ENCODE assay signal across 1 cellular context in genomic region chr7:73612598-73613269, GRCh38.
TF ChIP-seq lines count a peak whose summit lies in the region.

No MANE protein-coding gene starts in this region.

TF ChIP-seq in HepG2, 621 proteins besides CTCF, POLR2A, EP300 and RAD21 (continued from another document and continues in another):
- no peak for TF ChIP-seq PCBP2 (optimal IDR thresholded peaks at IDR 0.05; ENCODE audit: low read depth, low read length, poor library complexity, severe bottlenecking)
- TF ChIP-seq LRRFIP1 (CRISPR knock-in tag; conservative IDR thresholded peaks at IDR 0.05) = no peak
- TF ChIP-seq HNF4G (IDR thresholded peaks at IDR 0.05; ENCODE audit: borderline replicate concordance, low read depth, low read length) = peak; percentile 98
- peak; percentile 98 for TF ChIP-seq HNF4G (CRISPR knock-in tag; IDR thresholded peaks at IDR 0.05; ENCODE audit: borderline replicate concordance, low read depth)
- no peak for TF ChIP-seq HOXA5 (CRISPR knock-in tag; IDR thresholded peaks at IDR 0.05)
- peak; percentile 86 for TF ChIP-seq HHEX (CRISPR knock-in tag; IDR thresholded peaks at IDR 0.05)
- peak; percentile 88 for TF ChIP-seq DMAP1 (CRISPR knock-in tag; IDR thresholded peaks at IDR 0.05)
- TF ChIP-seq ZKSCAN1 (IDR thresholded peaks at IDR 0.05; ENCODE audit: low read length) = no peak
- TF ChIP-seq TCF7 (IDR thresholded peaks at IDR 0.05; ENCODE audit: low read depth) = peak; percentile 81
- TF ChIP-seq CBFB (CRISPR knock-in tag; IDR thresholded peaks at IDR 0.05) = peak; percentile 71
- TF ChIP-seq IRF1 (CRISPR knock-in tag; IDR thresholded peaks at IDR 0.05; ENCODE audit: low read depth) = no peak
- TF ChIP-seq ZNF264 (CRISPR knock-in tag; IDR thresholded peaks at IDR 0.05) = peak; percentile 85
- no peak for TF ChIP-seq ZFP36L1 (CRISPR knock-in tag; IDR thresholded peaks at IDR 0.05)
- peak; percentile 83; the same call in 1 of the 2 replicates for TF ChIP-seq ZBTB20 (CRISPR knock-in tag; IDR thresholded peaks at IDR 0.05; ENCODE audit: borderline replicate concordance, low read depth)
- TF ChIP-seq AKAP8 (CRISPR knock-in tag; IDR thresholded peaks at IDR 0.05) = no peak
- TF ChIP-seq SP140L (CRISPR knock-in tag; IDR thresholded peaks at IDR 0.05; ENCODE audit: borderline replicate concordance) = no peak
- no peak for TF ChIP-seq ZNF576 (CRISPR knock-in tag; IDR thresholded peaks at IDR 0.05)
- 0 out of 2 replicates have a peak, but pooled peaks have one; percentile 25 for TF ChIP-seq HNRNPL (IDR thresholded peaks at IDR 0.05; ENCODE audit: low read depth, low read length)
- no peak for TF ChIP-seq BCLAF1 (IDR thresholded peaks at IDR 0.05)
- no peak; the same call in 1 of the 2 replicates for TF ChIP-seq SAFB2 (CRISPR knock-in tag; IDR thresholded peaks at IDR 0.05; ENCODE audit: borderline replicate concordance, low read depth)
- TF ChIP-seq ZNF275 (CRISPR knock-in tag; IDR thresholded peaks at IDR 0.05; ENCODE audit: borderline replicate concordance) = 0 out of 2 replicates have a peak, but pooled peaks have one; percentile 59
- TF ChIP-seq ZNF547 (CRISPR knock-in tag; IDR thresholded peaks at IDR 0.05) = no peak
- TF ChIP-seq TBP (CRISPR knock-in tag; IDR thresholded peaks at IDR 0.05) = no peak
- TF ChIP-seq NFAT5 (CRISPR knock-in tag; IDR thresholded peaks at IDR 0.05) = no peak
- no peak for TF ChIP-seq TP53 (CRISPR knock-in tag; conservative IDR thresholded peaks at IDR 0.05)
- peak; percentile 79; the same call in 1 of the 2 replicates for TF ChIP-seq ZNF121 (CRISPR knock-in tag; IDR thresholded peaks at IDR 0.05)
- peak; percentile 66; the same call in 1 of the 2 replicates for TF ChIP-seq JUND (CRISPR knock-in tag; IDR thresholded peaks at IDR 0.05)
- 0 out of 2 replicates have a peak, but pooled peaks have one; percentile 58 for TF ChIP-seq ZNF564 (CRISPR knock-in tag; IDR thresholded peaks at IDR 0.05)
- TF ChIP-seq RAD51 (IDR thresholded peaks at IDR 0.05; ENCODE audit: borderline replicate concordance) = peak; percentile 68; the same call in 1 of the 2 replicates
- no peak for TF ChIP-seq RBM39 (IDR thresholded peaks at IDR 0.05; ENCODE audit: low read depth, low read length, poor library complexity, severe bottlenecking)
- peak; percentile 93 for TF ChIP-seq HMG20A (CRISPR knock-in tag; IDR thresholded peaks at IDR 0.05; ENCODE audit: borderline replicate concordance)
- TF ChIP-seq PHB2 (IDR thresholded peaks at IDR 0.05; ENCODE audit: partially characterized antibody) = no peak
- peak; percentile 87 for TF ChIP-seq ATF2 (CRISPR knock-in tag; IDR thresholded peaks at IDR 0.05)
- TF ChIP-seq PPARG (CRISPR knock-in tag; conservative IDR thresholded peaks at IDR 0.05) = peak; percentile 81
- TF ChIP-seq SATB2 (CRISPR knock-in tag; IDR thresholded peaks at IDR 0.05) = no peak
- no peak for TF ChIP-seq ZNF646 (CRISPR knock-in tag; IDR thresholded peaks at IDR 0.05)
- no peak for TF ChIP-seq ZNF839 (CRISPR knock-in tag; IDR thresholded peaks at IDR 0.05; ENCODE audit: borderline replicate concordance)
- TF ChIP-seq ATF1 (CRISPR knock-in tag; IDR thresholded peaks at IDR 0.05) = no peak; the same call in 1 of the 2 replicates
- peak; percentile 96 for TF ChIP-seq ZBTB7B (CRISPR knock-in tag; IDR thresholded peaks at IDR 0.05)
- TF ChIP-seq SPEN (CRISPR knock-in tag; IDR thresholded peaks at IDR 0.05; ENCODE audit: low read depth) = peak; percentile 79; the same call in 1 of the 2 replicates
